ENCODE assay signal across 8 cellular contexts in the genomic region with DNA sequence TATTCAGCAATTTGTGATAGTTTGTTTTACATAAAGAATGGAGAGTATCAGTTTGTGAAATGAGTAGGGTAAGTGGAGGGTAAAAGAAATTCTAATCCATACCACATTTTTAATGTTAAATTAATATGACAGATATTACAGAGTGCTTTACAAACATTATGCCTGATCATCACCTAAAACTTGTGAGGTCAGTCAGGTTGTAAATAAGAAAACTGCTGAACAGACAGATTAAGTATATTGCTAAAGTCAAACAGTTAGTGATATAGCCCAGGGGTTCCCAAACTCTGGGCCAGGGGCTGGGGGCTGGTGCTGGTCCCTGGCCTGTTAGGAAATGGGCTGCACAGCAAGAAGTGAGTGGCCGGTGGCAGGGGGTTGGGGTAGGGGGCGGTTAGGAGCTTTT.
"Had no signal": no experiment of that assay in that cellular context is flagged by ENCODE, and none has a peak within 500 bp of the region (broad histone marks: within the 10 kb centered on the region; RNA-seq: fewer than 3 reads in every experiment).

No MANE protein-coding gene starts in this region.

- H3K9ac ChIP-seq: GM23248 had no signal

- H3K9me3 ChIP-seq: HAP-1 had no signal

- FAIRE-seq: HTR-8/SVneo had no signal

- H2AFZ ChIP-seq: GM23248 had no signal

- H3K4me1 ChIP-seq: HAP-1 had no signal

- ATAC-seq: HCT116 had no signal

- H3K27ac ChIP-seq: GM23248 had no signal

- H3K36me3 ChIP-seq: HAP-1 had no signal

- H3K27ac Mint-ChIP-seq: HFFc6 had no signal

- DNase-seq: GM23248, GOT3, H7, HFFc6, KBM-7 had no signal

- H3K4me3 ChIP-seq: GM23248, HAP-1 had no signal

- H3K4me3 Mint-ChIP-seq: HFFc6 had no signal
